ENCODE assay signal across 8 cellular contexts in genomic region chr17:59155439-59156177, GRCh38. TPM values are rescaled to one million over a fixed set of nuclear protein-coding genes. Genes with fewer than 3 reads are reported as not detected.
DNase-seq lines count a peak whose midpoint lies in the region; ATAC-seq, FAIRE-seq and TF ChIP-seq lines count a peak whose summit lies in the region.

Gene PRR11 (plus strand): TSS chr17:59155746. CDS start chr17:59169753, 14,007 bp downstream.

- H3K27me3 Mint-ChIP-seq in MCF 10A (ENCODE audit: insufficient read depth, unreplicated experiment): no peaks in the 10 kb centered on the region

- H3K36me3 ChIP-seq in iPS-18a (ENCODE audit: control insufficient read depth, low read depth, low read length) (no peaks in the 10 kb centered on the region), small intestine (ENCODE audit: control insufficient read depth in 2 of 2, insufficient read depth in 2 of 2, low read length in 2 of 2) (no peaks in the 10 kb centered on the region)

- TF ChIP-seq CTCF in MCF 10A (IDR thresholded peaks at IDR 0.05; ENCODE audit: unreplicated experiment): no peak

- H3K27me3 ChIP-seq in iPS-18a (ENCODE audit: control insufficient read depth, insufficient read depth, low read length): no peaks in the 10 kb centered on the region
- no peaks in the 10 kb centered on the region for H3K27me3 ChIP-seq in small intestine (ENCODE audit: control insufficient read depth in 2 of 2, insufficient read depth in 2 of 2, low read length in 2 of 2)

- H3K27ac ChIP-seq in iPS-18a (ENCODE audit: low read length): peak within 1 kb of the TSS; percentile 95
- H3K27ac ChIP-seq in small intestine (ENCODE audit: low read depth in 1 of 2, low read length in 1 of 2): peak within 1 kb of the TSS; percentile 47 to 86

- no TSS peak for BruUV-seq in MCF 10A (replicated peaks; lab: Mats Ljungman, UMichigan)

- peaks cover 49% of the 10 kb centered on the region for H3K4me1 Mint-ChIP-seq in MCF 10A (ENCODE audit: insufficient read depth, unreplicated experiment)

- peak within 1 kb of the TSS; percentile 97 for H3K9ac ChIP-seq in iPS-18a (ENCODE audit: low read length)

- peak; percentile 84 for ATAC-seq in HG02943 (IDR thresholded peaks at IDR 0.05; ENCODE audit: low read depth, unreplicated experiment)

- DNase-seq in NCI-H446 (lab: John Stamatoyannopoulos, UW) (peak; percentile 100), NCI-H446 treated with DMSO at 0.1 percent for 48 hours (lab: John Stamatoyannopoulos, UW) (no peak), NCI-H2029 (lab: John Stamatoyannopoulos, UW) (peak; percentile 100), UCSD-AML1 (lab: John Stamatoyannopoulos, UW; ENCODE audit: unreplicated experiment) (peak; percentile 98), MCF 10A (ENCODE audit: unreplicated experiment) (peak; percentile 100), small intestine (peak; percentile 100)

- POLR2A ChIA-PET in MCF 10A (lab: Yijun Ruan, JAX): interaction anchor here (0.6 to 3.2 kb wide), 26 partner anchors 8 to 1522 kb away, joined by 3 to 56 read pairs (median 4); partner anchors contain the start of genes BCAS3, GDPD1, PPM1D and RAD51C

- peaks cover 16% of the 10 kb centered on the region for H3K4me1 ChIP-seq in iPS-18a (ENCODE audit: control insufficient read depth, low read depth, low read length)
- no peaks in the 10 kb centered on the region for H3K4me1 ChIP-seq in small intestine (ENCODE audit: control insufficient read depth in 2 of 2, insufficient read depth in 1 of 2, low read depth in 1 of 2, low read length in 1 of 2)

- H3K4me3 ChIP-seq in iPS-18a (ENCODE audit: low read length): peak within 1 kb of the TSS; percentile 80
- peak within 1 kb of the TSS; percentile 54 to 84 for H3K4me3 ChIP-seq in small intestine (ENCODE audit: low read depth in 1 of 2, low read length in 2 of 2)

- no peaks in the 10 kb centered on the region for H3K9me3 Mint-ChIP-seq in MCF 10A (ENCODE audit: unreplicated experiment)

- no peak within 1 kb of the TSS for H3K4me3 Mint-ChIP-seq in MCF 10A (ENCODE audit: unreplicated experiment)

- FAIRE-seq in small intestine (lab: Jason Lieb, UNC): peak; percentile 94

- CTCF ChIA-PET in MCF 10A (lab: Yijun Ruan, JAX): interaction anchor here (0.7 to 1.3 kb wide), 3 partner anchors 9 to 57 kb away, joined by 3 to 6 read pairs (median 4); no protein-coding TSS in a partner anchor

- intact Hi-C loops in MCF 10A (cut with micrococcal nuclease): loop anchor here (2.0 to 5.0 kb wide), 2 partner anchors 49 to 67 kb away; partner anchors contain the start of genes GDPD1 and TRIM37

- H3K36me3 Mint-ChIP-seq in MCF 10A (ENCODE audit: insufficient read depth, unreplicated experiment): no peaks in the 10 kb centered on the region

- 0 to 1% (median 1%) methylated on average over 25 of the region's 25 CpGs for WGBS in small intestine, 3 donors

- no peak within 1 kb of the TSS for H3K27ac Mint-ChIP-seq in MCF 10A (ENCODE audit: low read depth, unreplicated experiment)

- H3K9me3 ChIP-seq in iPS-18a (ENCODE audit: control insufficient read depth, low read depth, low read length) (no peaks in the 10 kb centered on the region), small intestine (ENCODE audit: control insufficient read depth, low read depth) (no peaks in the 10 kb centered on the region)

RNA-seq across cellular contexts. Expression of gene PRR11, which starts in this region (rescaled TPM):
- total RNA-seq in MCF 10A (2022): 35.7 and 48.5 TPM in 2 replicates
- 10 to 100 TPM in 1 of 3 donors, 1 to 10 TPM in 1, under 1 TPM in 1; 0.67 to 15.2 (median 1.6) TPM for polyA plus RNA-seq in small intestine
